Comparison of ENCODE assay signal across 11 cellular contexts in genomic region chr10:7527468-7527867, GRCh38.
"Had no signal": no experiment of that assay in that cellular context is flagged by ENCODE, and none has a peak within 500 bp of the region (broad histone marks: within the 10 kb centered on the region; RNA-seq: fewer than 3 reads in every experiment).

No MANE protein-coding gene starts in this region.

- H3K9me3 Mint-ChIP-seq: GM23338, H9, HFFc6 had no signal

- H3K27ac Mint-ChIP-seq: GM23338, H9, HFFc6 had no signal

- H3K4me1 ChIP-seq: HAP-1 had no signal

- H3K36me3 ChIP-seq: HAP-1 had no signal

- H3K4me1 Mint-ChIP-seq: GM23338 had no signal

- H3K4me2 ChIP-seq: GM23338 had no signal

- H3K9ac ChIP-seq: GM23248 had no signal

- H3K9me3 ChIP-seq: HAP-1 had no signal

- DNase-seq: GM23248, GOT3, H7, H9, HCEC 1CT, HFFc6 had no signal

- H3K27ac ChIP-seq: GM23248 had no signal

- H2AFZ ChIP-seq: GM23248, GM23338 had no signal

- ATAC-seq: GM23338, HCT116 had no signal

- FAIRE-seq: H1, H54 had no signal

- H3K4me3 Mint-ChIP-seq: GM23338, H9, HFFc6 had no signal

- H3K4me3 ChIP-seq: GM23248, GM23338, HAP-1 had no signal
